Comparison of ENCODE assay signal across 12 cellular contexts in genomic region chr5:136364307-136364706, GRCh38. TPM values are rescaled to one million over a fixed set of nuclear protein-coding genes. Genes with fewer than 3 reads are reported as not detected.
DNase-seq lines count a peak whose midpoint lies in the region; ATAC-seq and TF ChIP-seq lines count a peak whose summit lies in the region.
"Had no signal": no experiment of that assay in that cellular context is flagged by ENCODE, and none has a peak within 500 bp of the region (broad histone marks: within the 10 kb centered on the region; RNA-seq: fewer than 3 reads in every experiment).

No MANE protein-coding gene starts in this region.

- no peak overlapping the region for H3K4me2 ChIP-seq in OCI-LY7 (ENCODE audit: low read length)

- no peaks in the 10 kb centered on the region for H3K9me3 Mint-ChIP-seq in effector memory CD8-positive, alpha-beta T cell

- H3K27ac ChIP-seq in OCI-LY7 (ENCODE audit: low read depth, low read length, poor library complexity, severe bottlenecking), result no peak overlapping the region
- H3K27ac ChIP-seq: prostate gland had no signal

- intact Hi-C loops in OCI-LY7 (cut with micrococcal nuclease; ENCODE audit: unreplicated experiment), result loop anchor here (10.0 kb wide), 1 partner anchor 410 kb away; no protein-coding TSS in a partner anchor

- CTCF ChIA-PET in AG04449 (lab: Yijun Ruan, JAX), result interaction anchor here (1.1 to 5.0 kb wide), 11 partner anchors 17 to 411 kb away, joined by 3 to 50 read pairs (median 4); no protein-coding TSS in a partner anchor
- CTCF ChIA-PET in OCI-LY7 (lab: Charles Lee; ENCODE audit: unreplicated experiment), result no interaction called here

- H2AFZ ChIP-seq in OCI-LY7 (ENCODE audit: low read length), result no peak overlapping the region

- no peak overlapping the region for H3K27ac Mint-ChIP-seq in effector memory CD8-positive, alpha-beta T cell

- ATAC-seq in HG03108 (IDR thresholded peaks at IDR 0.05; ENCODE audit: unreplicated experiment) (no peak), GM21737 (IDR thresholded peaks at IDR 0.05; ENCODE audit: unreplicated experiment) (no peak)
- ATAC-seq in effector memory CD8-positive, alpha-beta T cell (replicated peaks), result no peak

- H4K20me1 ChIP-seq in OCI-LY7 (ENCODE audit: insufficient read depth, low read length), result no peaks in the 10 kb centered on the region

- no peaks in the 10 kb centered on the region for H3K4me1 Mint-ChIP-seq in effector memory CD8-positive, alpha-beta T cell (ENCODE audit: low read depth in 2 of 2)

- peaks cover 10 to 11% of the 10 kb centered on the region in 2 donors for H3K27me3 Mint-ChIP-seq in effector memory CD8-positive, alpha-beta T cell

- H3K4me1 ChIP-seq in OCI-LY7 (ENCODE audit: insufficient read depth, low read length, poor library complexity, severe bottlenecking), result no peaks in the 10 kb centered on the region
- H3K4me1 ChIP-seq: prostate gland had no signal

- H3K4me3 Mint-ChIP-seq in effector memory CD8-positive, alpha-beta T cell, result no peak overlapping the region

- H3K79me2 ChIP-seq in OCI-LY7 (ENCODE audit: insufficient read depth, low read depth, low read length), result no peaks in the 10 kb centered on the region

- BruUV-seq in OCI-LY7 (replicated peaks; lab: Mats Ljungman, UMichigan), result no TSS peak

- H3K4me3 ChIP-seq in AG04449 (ENCODE audit: low read depth, low read length) (no peak overlapping the region), OCI-LY7 (ENCODE audit: low read depth, low read length, poor library complexity, severe bottlenecking) (no peak overlapping the region), fibroblast of the aortic adventitia (ENCODE audit: low read depth, low read length) (no peak overlapping the region)
- H3K4me3 ChIP-seq: prostate gland had no signal

- H3K36me3 ChIP-seq in OCI-LY7 (ENCODE audit: insufficient read depth, low read length), result no peaks in the 10 kb centered on the region
- H3K36me3 ChIP-seq: prostate gland had no signal

- DNase-seq in AG04449 (ENCODE audit: low read depth, low spot score) (no peak), OCI-LY7 (ENCODE audit: low spot score) (peak; percentile 3), fibroblast of the aortic adventitia (ENCODE audit: low read depth) (no peak), HuH-7.5 (ENCODE audit: low spot score) (no peak)
- DNase-seq in effector memory CD8-positive, alpha-beta T cell, result no peak
- DNase-seq: cerebellar nuclear complex, NCI-H1694 treated with DMSO at 0.1 percent for 48 hours had no signal

- TF ChIP-seq CTCF in AG04449 (IDR thresholded peaks at IDR 0.05; ENCODE audit: insufficient read depth, low read length, missing control alignments) (peak; percentile 7), GM12873 (IDR thresholded peaks at IDR 0.05; ENCODE audit: insufficient read depth, low read depth, low read length, missing control alignments) (peak; percentile 43), OCI-LY7 (conservative IDR thresholded peaks at IDR 0.05; ENCODE audit: low read length) (peak; percentile 78), fibroblast of the aortic adventitia (IDR thresholded peaks at IDR 0.05; ENCODE audit: insufficient read depth, low read length) (peak; percentile 30)

- no peaks in the 10 kb centered on the region for H3K9me3 ChIP-seq in OCI-LY7 (ENCODE audit: low read length)
- H3K9me3 ChIP-seq: prostate gland had no signal

- H3K36me3 Mint-ChIP-seq in effector memory CD8-positive, alpha-beta T cell (ENCODE audit: insufficient read depth), result no peaks in the 10 kb centered on the region

- H3K9me2 ChIP-seq in OCI-LY7 (ENCODE audit: insufficient read depth, low read length), result no peaks in the 10 kb centered on the region

- POLR2A ChIA-PET in AG04449 (lab: Yijun Ruan, JAX) (no interaction called here), OCI-LY7 (lab: Charles Lee) (no interaction called here)

RNA-seq across cellular contexts. Expression of gene TRPC7, which starts 1.0 kb away (rescaled TPM):
- not detected in 2 replicates for total RNA-seq in OCI-LY7 (2014; rRNA removed; shearing (Covaris generic))
- total RNA-seq in OCI-LY7 (2022) (not detected in 2 replicates), fibroblast of the aortic adventitia (ENCODE audit: low replicate concordance) (not detected in 2 replicates)
- total RNA-seq: T-helper 1 cell treated with Interleukin-12 subunit alpha and Interleukin-12 subunit beta and Interleukin-4 antibody, amounts not matched to agents 30 ng/mL and 1 ng/mL, for 36 hours had no signal

Comparison
In these comparisons a context has a peak if more than half of its experiments do, and no peak if none do; other contexts are left out.
1. CTCF ChIP-seq: peak in every context shown above with its lines; median percentile 78 in OCI-LY7; 43 in GM12873; 30 in fibroblast of the aortic adventitia; 7 in AG04449.